9 cellular contexts compared by ENCODE assay signal in the genomic region with DNA sequence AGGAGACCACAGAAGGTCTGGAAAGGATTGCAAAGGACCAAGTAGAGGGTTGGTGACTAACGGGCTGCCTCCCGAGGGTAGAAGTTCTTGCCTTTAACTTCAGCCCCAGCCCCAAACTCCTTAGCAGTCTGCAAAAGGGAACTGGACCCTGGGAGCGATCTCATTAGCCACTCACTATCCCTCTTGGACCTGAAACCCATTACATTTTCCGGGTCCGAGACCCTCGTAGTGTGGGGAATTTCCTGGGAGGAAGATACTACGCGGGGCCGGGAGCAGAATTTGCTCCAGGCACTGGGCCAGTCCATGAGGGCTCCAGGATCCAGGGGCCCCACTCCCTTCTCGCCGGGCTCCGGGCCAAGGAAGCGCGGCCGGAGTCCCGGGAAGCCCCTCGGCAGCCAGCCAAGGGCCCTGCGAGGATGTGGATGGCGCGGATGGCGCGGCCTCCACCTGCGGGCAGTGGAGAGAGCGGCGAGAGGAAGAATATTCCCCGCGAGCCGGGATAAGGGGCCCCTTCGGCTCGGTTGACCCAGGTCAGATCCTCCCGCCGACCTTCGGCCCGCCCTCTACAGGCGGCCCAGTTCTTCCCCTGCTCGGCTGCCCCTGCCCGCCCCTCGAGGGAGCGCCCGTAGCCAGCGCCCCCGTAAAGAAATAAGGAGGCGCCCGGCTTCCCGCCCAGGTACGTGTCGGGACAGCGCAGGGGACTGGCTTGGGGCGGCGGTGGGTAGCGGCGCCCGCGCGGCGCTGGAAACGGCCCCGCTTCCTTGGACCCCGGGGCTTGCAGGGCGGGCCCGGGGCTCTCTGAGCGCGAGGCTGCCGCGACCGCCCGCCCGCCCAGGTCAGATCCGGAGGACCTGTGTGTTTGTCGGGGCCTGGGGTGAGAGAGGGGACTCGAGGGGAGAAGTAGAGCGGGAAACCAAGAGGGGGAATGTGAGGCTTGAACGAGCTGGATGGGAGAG. TPM values are rescaled to one million over a fixed set of nuclear protein-coding genes. Genes with fewer than 3 reads are reported as not detected.
DNase-seq lines count a peak whose midpoint lies in the region; ATAC-seq, FAIRE-seq and TF ChIP-seq lines count a peak whose summit lies in the region.
"Had no signal": no experiment of that assay in that cellular context is flagged by ENCODE, and none has a peak within 500 bp of the region (broad histone marks: within the 10 kb centered on the region; RNA-seq: fewer than 3 reads in every experiment).

A gene with protein sequence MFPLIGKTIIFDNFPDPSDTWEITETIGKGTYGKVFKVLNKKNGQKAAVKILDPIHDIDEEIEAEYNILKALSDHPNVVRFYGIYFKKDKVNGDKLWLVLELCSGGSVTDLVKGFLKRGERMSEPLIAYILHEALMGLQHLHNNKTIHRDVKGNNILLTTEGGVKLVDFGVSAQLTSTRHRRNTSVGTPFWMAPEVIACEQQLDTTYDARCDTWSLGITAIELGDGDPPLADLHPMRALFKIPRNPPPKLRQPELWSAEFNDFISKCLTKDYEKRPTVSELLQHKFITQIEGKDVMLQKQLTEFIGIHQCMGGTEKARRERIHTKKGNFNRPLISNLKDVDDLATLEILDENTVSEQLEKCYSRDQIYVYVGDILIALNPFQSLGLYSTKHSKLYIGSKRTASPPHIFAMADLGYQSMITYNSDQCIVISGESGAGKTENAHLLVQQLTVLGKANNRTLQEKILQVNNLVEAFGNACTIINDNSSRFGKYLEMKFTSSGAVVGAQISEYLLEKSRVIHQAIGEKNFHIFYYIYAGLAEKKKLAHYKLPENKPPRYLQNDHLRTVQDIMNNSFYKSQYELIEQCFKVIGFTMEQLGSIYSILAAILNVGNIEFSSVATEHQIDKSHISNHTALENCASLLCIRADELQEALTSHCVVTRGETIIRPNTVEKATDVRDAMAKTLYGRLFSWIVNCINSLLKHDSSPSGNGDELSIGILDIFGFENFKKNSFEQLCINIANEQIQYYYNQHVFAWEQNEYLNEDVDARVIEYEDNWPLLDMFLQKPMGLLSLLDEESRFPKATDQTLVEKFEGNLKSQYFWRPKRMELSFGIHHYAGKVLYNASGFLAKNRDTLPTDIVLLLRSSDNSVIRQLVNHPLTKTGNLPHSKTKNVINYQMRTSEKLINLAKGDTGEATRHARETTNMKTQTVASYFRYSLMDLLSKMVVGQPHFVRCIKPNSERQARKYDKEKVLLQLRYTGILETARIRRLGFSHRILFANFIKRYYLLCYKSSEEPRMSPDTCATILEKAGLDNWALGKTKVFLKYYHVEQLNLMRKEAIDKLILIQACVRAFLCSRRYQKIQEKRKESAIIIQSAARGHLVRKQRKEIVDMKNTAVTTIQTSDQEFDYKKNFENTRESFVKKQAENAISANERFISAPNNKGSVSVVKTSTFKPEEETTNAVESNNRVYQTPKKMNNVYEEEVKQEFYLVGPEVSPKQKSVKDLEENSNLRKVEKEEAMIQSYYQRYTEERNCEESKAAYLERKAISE (N-terminal part only) (plus strand): TSS at position 577 of the 956 bp plus-strand sequence. CDS start 17,882 bp downstream, outside the sequence.

- H3K27me3 ChIP-seq in esophagus squamous epithelium (peaks cover 0 to 30% (median 0%) of the 10 kb centered on the region in 4 donors), pancreas (peaks cover 0 to 8% (median 4%) of the 10 kb centered on the region in 4 donors)

- no peak for TF ChIP-seq POLR2A in esophagus squamous epithelium (IDR thresholded peaks at IDR 0.05)

- TF ChIP-seq CTCF in esophagus squamous epithelium (IDR thresholded peaks at IDR 0.05) (no peak), pancreas (IDR thresholded peaks at IDR 0.05) (no peak)

- H3K9me3 ChIP-seq in esophagus squamous epithelium: no peaks in the 10 kb centered on the region
- no peaks in the 10 kb centered on the region for H3K9me3 ChIP-seq in pancreas

- no peaks in the 10 kb centered on the region for H3K36me3 ChIP-seq in esophagus squamous epithelium
- H3K36me3 ChIP-seq in pancreas: no peaks in the 10 kb centered on the region

- FAIRE-seq in pancreas (lab: Jason Lieb, UNC): no peak

- intact Hi-C loops in esophagus squamous epithelium (cut with DNase I): no loop called here
- intact Hi-C loops in pancreas (cut with DNase I): no loop called here

- peaks cover 8 to 16% (median 12%) of the 10 kb centered on the region in 3 donors for H3K4me1 ChIP-seq in esophagus squamous epithelium
- H3K4me1 ChIP-seq in pancreas: peaks cover 0 to 7% (median 0%) of the 10 kb centered on the region in 3 donors

- ATAC-seq in pancreas (peak; percentile 65 to 77 (median 66)), GM19324 (IDR thresholded peaks at IDR 0.05; ENCODE audit: low FRiP score, unreplicated experiment) (no peak)

- DNase-seq in Daoy (ENCODE audit: low read depth) (peak; percentile 37), NCI-H2029 (lab: John Stamatoyannopoulos, UW) (peak; percentile 15), esophagus squamous epithelium (lab: John Stamatoyannopoulos, UW) (no peak), pancreas (peak; percentile 6 to 73 (median 34)), activated gamma-delta T cell treated with Interleukin-2 at 50 U/mL for 16 hours (no peak), cerebellar cortex (ENCODE audit: low spot score) (no peak)
- DNase-seq in stimulated activated CD4-positive, alpha-beta T cell treated with anti-CD3 and anti-CD28 coated beads, Interleukin-4, amount 100 ng/mL, for 1 hour: no peak

- H3K4me3 ChIP-seq in esophagus squamous epithelium (peak within 1 kb of the TSS; percentile 19 to 62 (median 45)), pancreas (peak within 1 kb of the TSS; percentile 19 to 43 (median 30))

- WGBS in esophagus squamous epithelium, 2 donors: 0 to 33% methylated on average over 2 to 5 of the region's 73 CpGs
- 8 to 10% methylated on average over 53 to 73 of the region's 73 CpGs for WGBS in pancreas, 2 donors

- H3K27ac ChIP-seq in esophagus squamous epithelium (no peak within 1 kb of the TSS), pancreas (peak within 1 kb of the TSS in 1 of 4 donors; percentile 23)

RNA-seq across cellular contexts. Expression of the gene that starts here (rescaled TPM):
- 1.7 and 3.9 TPM in 2 replicates for total RNA-seq in Daoy (2014; rRNA removed; shearing (Covaris generic))
- total RNA-seq in esophagus squamous epithelium (1 to 10 TPM in 3 of 4 donors, under 1 TPM in 1; 0.35 to 3.1 (median 1.9) TPM), pancreas (1 to 10 TPM in 4 of 6 donors, under 1 TPM in 2; 0.85 to 2.9 (median 1.5) TPM)
- 10 to 100 TPM in 1 of 2 donors, 1 to 10 TPM in 1; 9.0 to 14.3 TPM for polyA plus RNA-seq in pancreas
- total RNA-seq: activated CD8-positive, alpha-beta memory T cell treated with anti-CD3 and anti-CD28 coated beads for 36 hours had no signal

Comparison
In these comparisons a context has a peak if more than half of its experiments do, and no peak if none do; other contexts are left out.
1. DNase-seq: peak in Daoy (single experiment), NCI-H2029 (single experiment) and pancreas (6 of 6); none in esophagus squamous epithelium (single experiment), stimulated activated CD4-positive, alpha-beta T cell treated with anti-CD3 and anti-CD28 coated beads, Interleukin-4, amount 100 ng/mL, for 1 hour (single experiment), activated gamma-delta T cell treated with Interleukin-2 at 50 U/mL for 16 hours (single experiment) and cerebellar cortex (single experiment).